In the genomic region with DNA sequence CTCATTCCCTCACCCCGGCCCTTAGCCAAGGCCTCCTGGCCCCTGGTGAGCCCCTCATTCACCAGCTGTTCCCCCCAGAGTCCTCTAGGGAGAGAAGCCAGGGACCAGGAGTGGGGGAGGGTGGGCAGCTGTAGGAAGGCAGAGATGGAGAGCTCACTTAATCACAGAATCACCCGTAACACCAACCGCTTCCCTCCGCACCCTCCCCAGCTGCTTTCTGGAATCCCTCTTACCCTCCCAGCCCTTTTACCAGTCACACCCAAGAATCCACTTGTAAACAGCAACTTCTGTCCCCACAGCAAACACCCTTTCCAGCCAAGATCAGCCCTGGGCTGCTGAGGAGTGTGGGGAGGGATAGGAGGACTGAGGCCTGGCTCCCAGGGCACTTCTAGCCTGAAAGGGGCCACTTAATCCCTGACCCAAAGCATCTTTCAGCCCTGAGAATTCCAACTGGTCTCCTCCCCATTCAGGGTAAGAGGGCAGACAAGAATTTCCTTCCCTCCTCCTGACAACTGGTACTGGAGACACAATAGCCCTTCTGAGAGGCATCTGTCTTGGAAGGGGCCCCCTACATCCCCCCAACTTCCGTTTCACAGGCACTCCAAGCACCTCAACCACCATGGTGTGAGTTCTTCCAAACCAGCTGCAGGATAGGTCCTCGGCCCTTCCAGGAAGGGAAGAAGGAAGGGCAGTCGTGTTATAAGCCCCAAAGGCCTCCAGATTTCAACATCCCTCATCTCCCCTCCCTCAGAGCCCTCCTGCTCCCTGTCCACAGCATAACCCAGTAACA, we compare ENCODE assay signal across 10 cellular contexts. TPM values are rescaled to one million over a fixed set of nuclear protein-coding genes. Genes with fewer than 3 reads are reported as not detected.
A peak's percentile ranks its signal among the peaks of the same experiment; 100 is the strongest.
DNase-seq lines count a peak whose midpoint lies in the region; ATAC-seq, FAIRE-seq and TF ChIP-seq lines count a peak whose summit lies in the region.
"Had no signal": no experiment of that assay in that cellular context is flagged by ENCODE, and none has a peak within 500 bp of the region (broad histone marks: within the 10 kb centered on the region; RNA-seq: fewer than 3 reads in every experiment).

No MANE protein-coding gene starts in this region.

- H3K9me3 ChIP-seq in astrocyte (ENCODE audit: insufficient read depth, low read depth, low read length): no peaks in the 10 kb centered on the region
- H3K9me3 ChIP-seq in CD8-positive, alpha-beta T cell (ENCODE audit: low read length): no peaks in the 10 kb centered on the region

- H3K4me3 Mint-ChIP-seq in astrocyte (ENCODE audit: unreplicated experiment): peak overlapping the region; percentile 65
- no peak overlapping the region for H3K4me3 Mint-ChIP-seq in activated naive CD4-positive, alpha-beta T cell treated with anti-CD3 and anti-CD28 coated beads for 36 hours
- no peak overlapping the region for H3K4me3 Mint-ChIP-seq in CD8-positive, alpha-beta T cell
- H3K4me3 Mint-ChIP-seq: activated naive CD8-positive, alpha-beta T cell; CD4-positive, CD25-positive, alpha-beta regulatory T cell had no signal

- DNase-seq in GM13976 (ENCODE audit: low spot score) (peak; percentile 24), astrocyte (ENCODE audit: low read depth) (peak; percentile 10), skeletal muscle cell (ENCODE audit: low read depth) (peak; percentile 58)
- DNase-seq in activated effector memory CD4-positive, alpha-beta T cell treated with anti-CD3 and anti-CD28 coated beads, Interleukin-2, amount 50 U/mL, for 16 hours: no peak
- DNase-seq in activated naive CD4-positive, alpha-beta T cell treated with anti-CD3 and anti-CD28 coated beads for 36 hours: no peak
- no peak for DNase-seq in activated effector memory CD4-positive, alpha-beta T cell treated with Interleukin-2 at 50 U/mL for 16 hours
- no peak for DNase-seq in CD8-positive, alpha-beta T cell
- DNase-seq: CD4-positive, CD25-positive, alpha-beta regulatory T cell had no signal

- no peak overlapping the region for H3K27ac ChIP-seq in astrocyte (ENCODE audit: low read depth, low read length)
- peak overlapping the region; percentile 92 for H3K27ac ChIP-seq in layer of hippocampus (ENCODE audit: low read depth, low read length)
- no peak overlapping the region for H3K27ac ChIP-seq in CD8-positive, alpha-beta T cell (ENCODE audit: low read depth, low read length)

- H3K4me1 Mint-ChIP-seq in astrocyte (ENCODE audit: low read depth, unreplicated experiment): peaks cover 56% of the 10 kb centered on the region
- H3K4me1 Mint-ChIP-seq in activated naive CD4-positive, alpha-beta T cell treated with anti-CD3 and anti-CD28 coated beads for 36 hours (ENCODE audit: low read depth): peaks cover 4% of the 10 kb centered on the region
- H3K4me1 Mint-ChIP-seq in CD8-positive, alpha-beta T cell (ENCODE audit: low read depth): peaks cover 6% of the 10 kb centered on the region

- peak overlapping the region; percentile 50 for H3K4me2 ChIP-seq in astrocyte (ENCODE audit: low read length)

- no peak for ATAC-seq in CD8-positive, alpha-beta T cell

- FAIRE-seq in astrocyte (lab: Jason Lieb, UNC): no peak

- H3K79me2 ChIP-seq in astrocyte (ENCODE audit: insufficient read depth, low read length): peaks cover 73% of the 10 kb centered on the region

- peaks cover 29% of the 10 kb centered on the region for H3K36me3 Mint-ChIP-seq in astrocyte (ENCODE audit: low read depth, unreplicated experiment)
- H3K36me3 Mint-ChIP-seq in activated naive CD4-positive, alpha-beta T cell treated with anti-CD3 and anti-CD28 coated beads for 36 hours (ENCODE audit: low read depth): no peaks in the 10 kb centered on the region
- peaks cover 23% of the 10 kb centered on the region for H3K36me3 Mint-ChIP-seq in CD8-positive, alpha-beta T cell

- H3K4me3 ChIP-seq in astrocyte (ENCODE audit: insufficient read depth, low read depth, low read length) (no peak overlapping the region), skeletal muscle cell (ENCODE audit: low read depth, low read length) (no peak overlapping the region)
- H3K4me3 ChIP-seq in CD8-positive, alpha-beta T cell (ENCODE audit: low read depth, low read length): no peak overlapping the region

- no peaks in the 10 kb centered on the region for H3K27me3 ChIP-seq in astrocyte (ENCODE audit: insufficient read depth, low read length)
- H3K27me3 ChIP-seq in layer of hippocampus (ENCODE audit: control insufficient read depth, insufficient read depth, low read length): no peaks in the 10 kb centered on the region
- H3K27me3 ChIP-seq in CD8-positive, alpha-beta T cell (ENCODE audit: insufficient read depth, low read length): no peaks in the 10 kb centered on the region

- no peak overlapping the region for H2AFZ ChIP-seq in astrocyte (ENCODE audit: low read depth, low read length)

- in situ Hi-C loops in GM13976 (cut with MboI; ENCODE audit: low sequenced_read_pairs, unreplicated experiment): no loop called here

- intact Hi-C loops in activated naive CD4-positive, alpha-beta T cell treated with anti-CD3 and anti-CD28 coated beads for 36 hours (cut with micrococcal nuclease): no loop called here
- intact Hi-C loops in CD8-positive, alpha-beta T cell (cut with DNase I, micrococcal nuclease): no loop called here

- CTCF ChIA-PET in activated naive CD4-positive, alpha-beta T cell treated with anti-CD3 and anti-CD28 coated beads for 36 hours (lab: Charles Lee): interaction anchor here (1.4 kb wide), 1 partner anchor 31 kb away, joined by 3 read pairs; no protein-coding TSS in a partner anchor
- CTCF ChIA-PET in CD8-positive, alpha-beta T cell (lab: Charles Lee): interaction anchor here (1.7 kb wide), 2 partner anchors 29 to 157 kb away, joined by 3 to 7 read pairs; no protein-coding TSS in a partner anchor

- peaks cover 85% of the 10 kb centered on the region for H4K20me1 ChIP-seq in astrocyte (ENCODE audit: insufficient read depth, low read length)

- peaks cover 16% of the 10 kb centered on the region for H3K4me1 ChIP-seq in astrocyte (ENCODE audit: insufficient read depth, low read length)
- H3K4me1 ChIP-seq in CD8-positive, alpha-beta T cell (ENCODE audit: insufficient read depth, low read length): no peaks in the 10 kb centered on the region

- H3K27me3 Mint-ChIP-seq in astrocyte (ENCODE audit: low read depth, unreplicated experiment): no peaks in the 10 kb centered on the region
- no peaks in the 10 kb centered on the region for H3K27me3 Mint-ChIP-seq in activated naive CD4-positive, alpha-beta T cell treated with anti-CD3 and anti-CD28 coated beads for 36 hours (ENCODE audit: low read depth)
- no peaks in the 10 kb centered on the region for H3K27me3 Mint-ChIP-seq in CD8-positive, alpha-beta T cell (ENCODE audit: low read depth)
- H3K27me3 Mint-ChIP-seq: activated naive CD8-positive, alpha-beta T cell had no signal

- H3K9me3 Mint-ChIP-seq in astrocyte (ENCODE audit: unreplicated experiment): no peaks in the 10 kb centered on the region
- no peaks in the 10 kb centered on the region for H3K9me3 Mint-ChIP-seq in activated naive CD4-positive, alpha-beta T cell treated with anti-CD3 and anti-CD28 coated beads for 36 hours
- H3K9me3 Mint-ChIP-seq in CD8-positive, alpha-beta T cell: no peaks in the 10 kb centered on the region
- H3K9me3 Mint-ChIP-seq: CD4-positive, CD25-positive, alpha-beta regulatory T cell had no signal

- no peak for TF ChIP-seq CTCF in GM13976 (IDR thresholded peaks at IDR 0.05; ENCODE audit: borderline replicate concordance, control extremely low read depth, extremely low read depth, insufficient read depth, missing control alignments)
- no peak for TF ChIP-seq CTCF in astrocyte (IDR thresholded peaks at IDR 0.05; ENCODE audit: insufficient read depth, low read depth, low read length)
- TF ChIP-seq CTCF in CD8-positive, alpha-beta T cell (IDR thresholded peaks at IDR 0.05): no peak

- peak overlapping the region; percentile 93 for H3K27ac Mint-ChIP-seq in astrocyte (ENCODE audit: unreplicated experiment)
- no peak overlapping the region for H3K27ac Mint-ChIP-seq in activated naive CD4-positive, alpha-beta T cell treated with anti-CD3 and anti-CD28 coated beads for 36 hours
- H3K27ac Mint-ChIP-seq in CD8-positive, alpha-beta T cell: no peak overlapping the region
- H3K27ac Mint-ChIP-seq: activated naive CD8-positive, alpha-beta T cell; CD4-positive, CD25-positive, alpha-beta regulatory T cell had no signal

- peaks cover 8% of the 10 kb centered on the region for H3K36me3 ChIP-seq in astrocyte (ENCODE audit: insufficient read depth, low read length)
- H3K36me3 ChIP-seq in CD8-positive, alpha-beta T cell (ENCODE audit: insufficient read depth, low read length): no peaks in the 10 kb centered on the region

- peak overlapping the region; percentile 19 for H3K9ac ChIP-seq in astrocyte (ENCODE audit: low read length)

- POLR2A ChIA-PET in CD8-positive, alpha-beta T cell (lab: Charles Lee): interaction anchor here (1.1 kb wide), 1 partner anchor 11 kb away, joined by 3 read pairs; no protein-coding TSS in a partner anchor

RNA-seq across cellular contexts. Expression of a gene that starts 18.6 kb away (rescaled TPM):
- total RNA-seq in astrocyte: 59.5 and 60.4 TPM in 2 replicates
- total RNA-seq in activated naive CD4-positive, alpha-beta T cell treated with anti-CD3 and anti-CD28 coated beads for 36 hours: 1 to 10 TPM; 2.8 TPM
- 10 to 100 TPM; 10.6 to 10.7 TPM for total RNA-seq in CD8-positive, alpha-beta T cell

RNA-seq across cellular contexts. Expression of a gene that starts 33.3 kb away (rescaled TPM):
- 3.1 and 3.7 TPM in 2 replicates for total RNA-seq in astrocyte
- 1 to 10 TPM; 2.4 to 4.1 TPM for total RNA-seq in activated naive CD4-positive, alpha-beta T cell treated with anti-CD3 and anti-CD28 coated beads for 36 hours
- 1 to 10 TPM; 4.2 to 5.9 TPM for total RNA-seq in CD8-positive, alpha-beta T cell

Comparison
In these comparisons a context has a peak if more than half of its experiments do, and no peak if none do; other contexts are left out.
1. DNase-seq: peak in GM13976 (single experiment), astrocyte (single experiment) and skeletal muscle cell (single experiment); none in activated effector memory CD4-positive, alpha-beta T cell treated with anti-CD3 and anti-CD28 coated beads, Interleukin-2, amount 50 U/mL, for 16 hours (single experiment), activated naive CD4-positive, alpha-beta T cell treated with anti-CD3 and anti-CD28 coated beads for 36 hours (single experiment), activated effector memory CD4-positive, alpha-beta T cell treated with Interleukin-2 at 50 U/mL for 16 hours (single experiment) and CD8-positive, alpha-beta T cell (0 of 7).